In the genomic region with DNA sequence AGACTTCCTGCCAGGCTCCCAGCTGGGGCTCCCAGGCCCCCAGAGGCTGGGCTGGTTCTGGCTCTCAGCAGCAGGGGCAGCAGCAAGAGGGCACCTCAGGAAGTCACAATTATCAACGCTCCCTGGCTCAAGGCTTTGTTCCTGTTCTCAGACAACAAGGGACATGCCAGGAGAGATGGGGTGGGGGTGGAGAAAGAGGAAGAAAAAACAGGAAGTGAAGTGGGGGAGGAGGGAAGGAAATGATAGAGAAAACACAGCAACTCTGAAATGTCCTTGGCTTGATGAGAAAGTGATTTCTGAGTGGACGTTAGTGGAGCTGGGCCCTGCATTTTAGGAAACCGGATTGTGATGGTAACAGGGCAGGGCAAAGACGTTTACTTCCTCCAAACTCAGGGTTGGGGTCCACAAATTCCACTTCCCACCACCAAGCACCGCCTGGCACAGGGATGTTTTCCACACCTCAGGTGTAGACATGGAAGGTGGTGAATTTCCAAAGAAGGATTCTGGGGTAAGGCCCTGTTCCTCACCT, we compare ENCODE assay signal across 8 cellular contexts. TPM values are rescaled to one million over a fixed set of nuclear protein-coding genes. Genes with fewer than 3 reads are reported as not detected.
DNase-seq lines count a peak whose midpoint lies in the region; ATAC-seq and TF ChIP-seq lines count a peak whose summit lies in the region.

No MANE protein-coding gene starts in this region.

- no peak for TF ChIP-seq POLR2A in Peyer's patch (IDR thresholded peaks at IDR 0.05)
- no peak for TF ChIP-seq POLR2A in stomach (IDR thresholded peaks at IDR 0.05)

- intact Hi-C loops in right cardiac atrium (cut with DNase I) = no loop called here
- intact Hi-C loops in stomach (cut with DNase I; ENCODE audit: low total_unique reads) = no loop called here

- H3K9me3 ChIP-seq in Peyer's patch (no peaks in the 10 kb centered on the region), right cardiac atrium (ENCODE audit: control insufficient read depth, low read length) (no peaks in the 10 kb centered on the region), stomach (no peaks in the 10 kb centered on the region)

- TF ChIP-seq CTCF in Peyer's patch (IDR thresholded peaks at IDR 0.05) (no peak), stomach (IDR thresholded peaks at IDR 0.05) (no peak)

- peaks cover 0 to 4% of the 10 kb centered on the region in 2 donors for H3K9me3 Mint-ChIP-seq in activated naive CD4-positive, alpha-beta T cell treated with anti-CD3 and anti-CD28 coated beads, Interleukin-2, amount 50 U/mL, for 72 hours

- 42% methylated on average over 5 of the region's 5 CpGs for WGBS in right cardiac atrium
- 48 to 62% (median 59%) methylated on average over 5 of the region's 5 CpGs for WGBS in stomach, 5 donors

- H3K27ac ChIP-seq in Peyer's patch = peak overlapping the region; percentile 48 to 80 (median 72)
- H3K27ac ChIP-seq in right cardiac atrium (ENCODE audit: low read length) = peak overlapping the region; percentile 77
- peak overlapping the region in 4 of 5 donors; percentile 48 to 74 (median 64) for H3K27ac ChIP-seq in stomach

- H3K4me1 ChIP-seq in Peyer's patch (peaks cover 0 to 44% (median 20%) of the 10 kb centered on the region in 4 donors), right cardiac atrium (ENCODE audit: control insufficient read depth, insufficient read depth, low read length) (peaks cover 7% of the 10 kb centered on the region), stomach (peaks cover 6 to 66% (median 30%) of the 10 kb centered on the region in 4 donors)

- peaks cover 0 to 4% of the 10 kb centered on the region in 2 donors for H3K36me3 Mint-ChIP-seq in activated naive CD4-positive, alpha-beta T cell treated with anti-CD3 and anti-CD28 coated beads, Interleukin-2, amount 50 U/mL, for 72 hours

- H3K36me3 ChIP-seq in Peyer's patch (no peaks in the 10 kb centered on the region), stomach (peaks cover 0 to 18% (median 5%) of the 10 kb centered on the region in 4 donors)

- ATAC-seq in HG02852 (IDR thresholded peaks at IDR 0.05; ENCODE audit: unreplicated experiment) = peak; percentile 18
- ATAC-seq in right cardiac atrium = peak; percentile 68 to 72
- ATAC-seq in activated naive CD4-positive, alpha-beta T cell treated with anti-CD3 and anti-CD28 coated beads, Interleukin-2, amount 50 U/mL, for 72 hours = no peak

- H3K27me3 ChIP-seq in Peyer's patch (no peaks in the 10 kb centered on the region), right cardiac atrium (ENCODE audit: control insufficient read depth, insufficient read depth) (no peaks in the 10 kb centered on the region), stomach (no peaks in the 10 kb centered on the region)

- TF ChIP-seq EP300 in stomach (IDR thresholded peaks at IDR 0.05) = no peak

- peak overlapping the region in 1 of 2 donors; percentile 80 for H3K27ac Mint-ChIP-seq in activated naive CD4-positive, alpha-beta T cell treated with anti-CD3 and anti-CD28 coated beads, Interleukin-2, amount 50 U/mL, for 72 hours

- H3K4me3 ChIP-seq in Peyer's patch = peak overlapping the region in 1 of 4 donors; percentile 20
- H3K4me3 ChIP-seq in right cardiac atrium (ENCODE audit: low read length) = no peak overlapping the region
- no peak overlapping the region for H3K4me3 ChIP-seq in stomach

- DNase-seq in Peyer's patch (peak in 2 of 3 donors; percentile 68 to 69), right cardiac atrium (peak in 2 of 3 donors; percentile 60 to 66), stomach (no peak), AG08395 (ENCODE audit: low spot score) (no peak), SK-N-DZ (ENCODE audit: low spot score) (no peak), DMS79 treated with DMSO at 0.1 percent for 48 hours (lab: John Stamatoyannopoulos, UW) (no peak)
- DNase-seq in activated naive CD4-positive, alpha-beta T cell treated with anti-CD3 and anti-CD28 coated beads, Interleukin-2, amount 50 U/mL, for 72 hours (ENCODE audit: low spot score in 2 of 2) = no peak

RNA-seq across cellular contexts. Expression of gene CYRIA, which starts 40.4 kb away (rescaled TPM):
- total RNA-seq in Peyer's patch (10 to 100 TPM in 1 of 4 donors, 1 to 10 TPM in 2, under 1 TPM in 1; 0.53 to 11.6 (median 4.6) TPM), right cardiac atrium (1 to 10 TPM; 3.1 to 5.0 (median 4.2) TPM), stomach (10 to 100 TPM in 2 of 5 donors, 1 to 10 TPM in 2, under 1 TPM in 1; under 0.01 to 12.7 (median 3.3) TPM)
- polyA plus RNA-seq in right cardiac atrium (1.2 TPM), stomach (1 to 10 TPM; 1.9 to 4.4 (median 3.2) TPM)
- 1 to 10 TPM; 2.7 to 3.1 TPM for total RNA-seq in activated naive CD4-positive, alpha-beta T cell treated with anti-CD3 and anti-CD28 coated beads, Interleukin-2, amount 50 U/mL, for 72 hours
- 1.3 and 1.5 TPM in 2 replicates for polyA plus RNA-seq in SK-N-DZ (2014; cell fraction: cytosol; rRNA removed)
- 1.2 and 1.5 TPM in 2 replicates for polyA plus RNA-seq in SK-N-DZ (2014; cell fraction: nucleus; rRNA removed)

Comparison
In these comparisons a context has a peak if more than half of its experiments do, and no peak if none do; other contexts are left out.
1. ATAC-seq: peak in HG02852 (single experiment) and right cardiac atrium (2 of 2); none in activated naive CD4-positive, alpha-beta T cell treated with anti-CD3 and anti-CD28 coated beads, Interleukin-2, amount 50 U/mL, for 72 hours (0 of 2).
2. DNase-seq: peak in Peyer's patch (2 of 3) and right cardiac atrium (2 of 3); none in stomach (single experiment), activated naive CD4-positive, alpha-beta T cell treated with anti-CD3 and anti-CD28 coated beads, Interleukin-2, amount 50 U/mL, for 72 hours (0 of 2), AG08395 (single experiment), SK-N-DZ (single experiment) and DMS79 treated with DMSO at 0.1 percent for 48 hours (single experiment).
3. Peak in every context shown above with its lines, with median percentiles within 50 percentile points of each other: H3K27ac ChIP-seq.